Comparison of ENCODE assay signal across 1 cellular context in the genomic region with DNA sequence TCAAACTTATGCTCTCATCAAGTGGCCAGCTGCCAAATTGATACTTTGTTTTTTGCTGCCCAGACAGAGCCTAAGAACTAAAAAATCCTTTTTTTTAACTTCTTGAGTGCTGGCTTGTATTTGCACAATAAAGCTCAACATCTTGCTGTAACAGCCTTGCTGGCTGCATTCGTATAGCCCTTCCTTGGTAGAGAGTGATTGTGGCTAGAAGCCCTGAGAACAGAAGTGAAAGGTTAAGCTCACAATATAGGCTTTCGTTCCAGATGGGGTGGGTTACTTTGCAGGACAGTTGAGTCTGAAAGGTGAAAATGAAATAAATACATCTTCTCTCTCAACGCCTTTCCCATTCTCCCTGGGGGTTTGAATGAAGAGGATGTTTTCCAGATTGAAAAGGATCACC.
TF ChIP-seq lines count a peak whose summit lies in the region.

No MANE protein-coding gene starts in this region.

TF ChIP-seq in H1, 55 proteins besides CTCF, POLR2A, EP300 and RAD21 (continued from another document):
- TF ChIP-seq SRF (IDR thresholded peaks at IDR 0.05; ENCODE audit: low read depth, low read length) = no peak
- TF ChIP-seq SP2 (IDR thresholded peaks at IDR 0.05; ENCODE audit: low read length) = no peak
TF ChIP-seq in H1: peak in this region for 0.
